ENCODE assay signal across 8 cellular contexts in the genomic region with DNA sequence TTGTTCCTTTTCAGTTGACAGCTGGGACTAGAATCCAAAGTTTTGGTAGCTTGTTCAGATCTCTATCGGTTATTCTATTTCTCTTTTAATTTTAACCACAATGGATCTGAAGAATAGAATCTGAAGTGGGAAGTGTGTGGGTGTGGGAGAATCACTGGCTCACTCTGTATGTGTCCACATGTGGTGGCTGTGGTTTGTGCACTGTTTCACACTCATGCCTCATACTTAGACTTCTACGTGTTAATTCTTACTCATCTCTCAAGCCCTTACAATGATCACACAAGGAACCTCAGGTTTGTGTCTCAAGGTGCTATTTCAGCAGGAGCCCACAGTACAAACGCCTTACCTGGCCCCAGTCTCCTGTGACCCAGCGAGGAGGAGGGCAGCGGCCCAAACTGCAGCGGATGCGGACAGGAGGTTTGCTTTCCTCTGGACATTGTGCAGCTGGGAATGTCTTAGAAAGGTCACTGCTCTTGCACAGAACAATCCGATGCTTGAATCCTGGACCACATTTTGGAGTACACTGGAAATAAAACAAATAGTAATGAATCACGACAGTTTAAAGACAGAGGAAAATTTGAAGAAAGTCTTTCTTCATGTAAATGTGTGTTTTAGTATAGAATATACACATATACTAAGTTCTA.
A peak's percentile ranks its signal among the peaks of the same experiment; 100 is the strongest.
DNase-seq lines count a peak whose midpoint lies in the region; ATAC-seq and TF ChIP-seq lines count a peak whose summit lies in the region.

No MANE protein-coding gene starts in this region.

- intact Hi-C loops in cardiac septum (cut with DNase I) = no loop called here

- H3K4me3 ChIP-seq in AG10803 (ENCODE audit: low read length) = no peak overlapping the region
- no peak overlapping the region for H3K4me3 ChIP-seq in fibroblast of mammary gland (ENCODE audit: control insufficient read depth, low read depth, low read length)

- DNase-seq in AG10803 (ENCODE audit: low read depth) (peak; percentile 74), fibroblast of mammary gland (ENCODE audit: low read depth) (peak; percentile 95), COR-L47 (lab: John Stamatoyannopoulos, UW) (no peak), NCI-H128 (lab: John Stamatoyannopoulos, UW; ENCODE audit: unreplicated experiment) (no peak), cardiac septum (ENCODE audit: low spot score) (no peak), GDM1 (lab: John Stamatoyannopoulos, UW) (no peak)

- TF ChIP-seq CTCF in AG10803 (conservative IDR thresholded peaks at IDR 0.05; ENCODE audit: low read length) (no peak), fibroblast of mammary gland (conservative IDR thresholded peaks at IDR 0.05; ENCODE audit: control insufficient read depth, insufficient read depth, low read depth, low read length) (no peak)

- ATAC-seq in GM21360 (IDR thresholded peaks at IDR 0.05; ENCODE audit: unreplicated experiment) (peak; percentile 99), HG03571 (IDR thresholded peaks at IDR 0.05; ENCODE audit: unreplicated experiment) (peak; percentile 64)

Comparison
In these comparisons a context has a peak if more than half of its experiments do, and no peak if none do; other contexts are left out.
1. DNase-seq: peak in AG10803 (single experiment) and fibroblast of mammary gland (single experiment); none in COR-L47 (single experiment), NCI-H128 (single experiment), cardiac septum (single experiment) and GDM1 (single experiment).